ENCODE assay signal across 2 cellular contexts in the genomic region with DNA sequence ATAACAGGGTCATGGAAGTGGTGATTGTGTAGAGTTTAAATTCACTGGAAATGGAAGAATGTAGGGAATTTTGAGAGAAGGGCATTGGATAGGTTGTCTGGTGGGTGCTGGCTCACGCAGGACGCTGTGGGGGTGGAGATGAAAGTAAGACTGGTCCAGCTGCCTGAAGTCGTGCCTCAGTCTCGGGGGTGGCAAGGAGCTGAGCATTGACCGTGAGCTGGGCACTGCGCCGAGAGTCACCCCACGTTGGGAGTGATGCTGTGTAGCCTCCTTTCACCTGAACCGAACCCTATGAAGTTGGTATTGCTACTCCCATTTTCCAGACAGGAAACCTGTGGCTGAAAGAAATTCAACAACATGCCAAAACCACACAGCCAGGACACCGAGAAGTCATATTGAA.
TF ChIP-seq lines count a peak whose summit lies in the region.

No MANE protein-coding gene starts in this region.

TF ChIP-seq in HepG2, 621 proteins besides CTCF, POLR2A, EP300 and RAD21:
- TF ChIP-seq MXD4 (CRISPR knock-in tag; IDR thresholded peaks at IDR 0.05), result no peak
- no peak for TF ChIP-seq ZMYM4 (CRISPR knock-in tag; IDR thresholded peaks at IDR 0.05)
- no peak for TF ChIP-seq U2AF1 (optimal IDR thresholded peaks at IDR 0.05; ENCODE audit: low read depth, low read length)
- TF ChIP-seq, protein P1, sequence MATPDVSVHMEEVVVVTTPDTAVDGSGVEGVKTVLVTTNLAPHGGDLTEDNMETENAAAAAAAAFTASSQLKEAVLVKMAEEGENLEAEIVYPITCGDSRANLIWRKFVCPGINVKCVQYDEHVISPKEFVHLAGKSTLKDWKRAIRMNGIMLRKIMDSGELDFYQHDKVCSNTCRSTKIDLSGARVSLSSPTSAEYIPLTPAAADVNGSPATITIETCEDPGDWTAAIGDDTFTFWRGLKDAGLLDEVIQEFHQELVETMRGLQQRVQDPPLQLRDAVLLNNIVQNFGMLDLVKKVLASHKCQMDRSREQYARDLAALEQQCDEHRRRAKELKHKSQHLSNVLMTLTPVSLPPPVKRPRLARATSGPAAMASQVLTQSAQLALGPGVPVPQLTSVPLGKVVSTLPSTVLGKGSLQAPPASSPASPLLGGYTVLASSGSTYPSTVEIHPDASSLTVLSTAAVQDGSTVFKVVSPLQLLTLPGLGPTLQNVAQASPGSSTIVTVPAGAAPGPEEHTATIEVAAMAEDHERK (CRISPR knock-in tag; IDR thresholded peaks at IDR 0.05; ENCODE audit: low read depth), result no peak
- TF ChIP-seq ZNF33B (CRISPR knock-in tag; IDR thresholded peaks at IDR 0.05), result no peak
- no peak for TF ChIP-seq ZNF350 (CRISPR knock-in tag; IDR thresholded peaks at IDR 0.05; ENCODE audit: borderline replicate concordance, low read depth)
- TF ChIP-seq FOSL2 (CRISPR knock-in tag; IDR thresholded peaks at IDR 0.05), result no peak

TF ChIP-seq in GM23338, 12 proteins besides CTCF, POLR2A, EP300 and RAD21:
- TF ChIP-seq, protein P2, sequence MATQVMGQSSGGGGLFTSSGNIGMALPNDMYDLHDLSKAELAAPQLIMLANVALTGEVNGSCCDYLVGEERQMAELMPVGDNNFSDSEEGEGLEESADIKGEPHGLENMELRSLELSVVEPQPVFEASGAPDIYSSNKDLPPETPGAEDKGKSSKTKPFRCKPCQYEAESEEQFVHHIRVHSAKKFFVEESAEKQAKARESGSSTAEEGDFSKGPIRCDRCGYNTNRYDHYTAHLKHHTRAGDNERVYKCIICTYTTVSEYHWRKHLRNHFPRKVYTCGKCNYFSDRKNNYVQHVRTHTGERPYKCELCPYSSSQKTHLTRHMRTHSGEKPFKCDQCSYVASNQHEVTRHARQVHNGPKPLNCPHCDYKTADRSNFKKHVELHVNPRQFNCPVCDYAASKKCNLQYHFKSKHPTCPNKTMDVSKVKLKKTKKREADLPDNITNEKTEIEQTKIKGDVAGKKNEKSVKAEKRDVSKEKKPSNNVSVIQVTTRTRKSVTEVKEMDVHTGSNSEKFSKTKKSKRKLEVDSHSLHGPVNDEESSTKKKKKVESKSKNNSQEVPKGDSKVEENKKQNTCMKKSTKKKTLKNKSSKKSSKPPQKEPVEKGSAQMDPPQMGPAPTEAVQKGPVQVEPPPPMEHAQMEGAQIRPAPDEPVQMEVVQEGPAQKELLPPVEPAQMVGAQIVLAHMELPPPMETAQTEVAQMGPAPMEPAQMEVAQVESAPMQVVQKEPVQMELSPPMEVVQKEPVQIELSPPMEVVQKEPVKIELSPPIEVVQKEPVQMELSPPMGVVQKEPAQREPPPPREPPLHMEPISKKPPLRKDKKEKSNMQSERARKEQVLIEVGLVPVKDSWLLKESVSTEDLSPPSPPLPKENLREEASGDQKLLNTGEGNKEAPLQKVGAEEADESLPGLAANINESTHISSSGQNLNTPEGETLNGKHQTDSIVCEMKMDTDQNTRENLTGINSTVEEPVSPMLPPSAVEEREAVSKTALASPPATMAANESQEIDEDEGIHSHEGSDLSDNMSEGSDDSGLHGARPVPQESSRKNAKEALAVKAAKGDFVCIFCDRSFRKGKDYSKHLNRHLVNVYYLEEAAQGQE (IDR thresholded peaks at IDR 0.05; ENCODE audit: unreplicated experiment), result no peak
- TF ChIP-seq NANOG (IDR thresholded peaks at IDR 0.05; ENCODE audit: borderline replicate concordance) (no peak), ZNF114 (CRISPR knock-in tag; IDR thresholded peaks at IDR 0.05) (no peak), EZH2 (IDR thresholded peaks at IDR 0.05; ENCODE audit: low read depth, unreplicated experiment) (no peak), JUNB (IDR thresholded peaks at IDR 0.05; ENCODE audit: unreplicated experiment) (no peak), CREB1 (CRISPR knock-in tag; IDR thresholded peaks at IDR 0.05; ENCODE audit: low read depth) (no peak)
- TF ChIP-seq, protein P3, sequence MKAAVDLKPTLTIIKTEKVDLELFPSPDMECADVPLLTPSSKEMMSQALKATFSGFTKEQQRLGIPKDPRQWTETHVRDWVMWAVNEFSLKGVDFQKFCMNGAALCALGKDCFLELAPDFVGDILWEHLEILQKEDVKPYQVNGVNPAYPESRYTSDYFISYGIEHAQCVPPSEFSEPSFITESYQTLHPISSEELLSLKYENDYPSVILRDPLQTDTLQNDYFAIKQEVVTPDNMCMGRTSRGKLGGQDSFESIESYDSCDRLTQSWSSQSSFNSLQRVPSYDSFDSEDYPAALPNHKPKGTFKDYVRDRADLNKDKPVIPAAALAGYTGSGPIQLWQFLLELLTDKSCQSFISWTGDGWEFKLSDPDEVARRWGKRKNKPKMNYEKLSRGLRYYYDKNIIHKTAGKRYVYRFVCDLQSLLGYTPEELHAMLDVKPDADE (IDR thresholded peaks at IDR 0.05), result no peak
